10 cellular contexts compared by ENCODE assay signal in genomic region chr12:52726451-52726850, GRCh38. TPM values are rescaled to one million over a fixed set of nuclear protein-coding genes. Genes with fewer than 3 reads are reported as not detected.
"Had no signal": no experiment of that assay in that cellular context is flagged by ENCODE, and none has a peak within 500 bp of the region (broad histone marks: within the 10 kb centered on the region; RNA-seq: fewer than 3 reads in every experiment).

No MANE protein-coding gene starts in this region.

- H3K36me3 ChIP-seq: HAP-1 had no signal

- H3K27ac ChIP-seq: GM23248, HL-60 had no signal

- ATAC-seq: HCT116, HepG2 had no signal

- H2AFZ ChIP-seq: GM23248 had no signal

- FAIRE-seq: HepG2 had no signal

- H3K4me3 ChIP-seq: GM23248, HAP-1 had no signal

- H3K9me3 ChIP-seq: HAP-1 had no signal

- DNase-seq: GM23248, GOT3, H7, HFFc6 had no signal

- H3K4me1 ChIP-seq: HAP-1 had no signal

- H3K9ac ChIP-seq: GM23248 had no signal

RNA-seq across cellular contexts. Expression of gene KRT77, which starts 23.1 kb away (rescaled TPM):
- total RNA-seq: GM23248, H4, H7, HepG2, HFFc6, HT1080 had no signal

RNA-seq across cellular contexts. Expression of gene KRT1, which starts 46.2 kb away (rescaled TPM):
- total RNA-seq: GM23248, H4, H7, HepG2, HFFc6, HT1080 had no signal

RNA-seq across cellular contexts. Expression of gene KRT76, which starts 50.7 kb away (rescaled TPM):
- total RNA-seq: GM23248, H4, H7, HepG2, HFFc6, HT1080 had no signal
